9 cellular contexts compared by ENCODE assay signal in genomic region chr19:3443840-3444694, GRCh38. TPM values are rescaled to one million over a fixed set of nuclear protein-coding genes. Genes with fewer than 3 reads are reported as not detected.
DNase-seq lines count a peak whose midpoint lies in the region; ATAC-seq, FAIRE-seq and TF ChIP-seq lines count a peak whose summit lies in the region.
"Had no signal": no experiment of that assay in that cellular context is flagged by ENCODE, and none has a peak within 500 bp of the region (broad histone marks: within the 10 kb centered on the region; RNA-seq: fewer than 3 reads in every experiment).

No MANE protein-coding gene starts in this region.

- H4K20me1 ChIP-seq in endothelial cell of umbilical vein (replicated peaks; ENCODE audit: control insufficient read depth, extremely low read depth, insufficient read depth, low read length) = no peaks in the 10 kb centered on the region

- no peaks in the 10 kb centered on the region for H3K9me1 ChIP-seq in endothelial cell of umbilical vein (replicated peaks; ENCODE audit: control insufficient read depth, extremely low read depth, insufficient read depth, low read length)

- POLR2A ChIA-PET in endothelial cell of umbilical vein (lab: Charles Lee) = no interaction called here

- 51% methylated on average over 18 of the region's 33 CpGs for WGBS in right lobe of liver (ENCODE audit: insufficient coverage, low coverage, low lambda C conversion rate, missing lambda C conversion rate)
- WGBS in testis, 2 donors = 43 to 67% methylated on average over 21 to 33 of the region's 33 CpGs

- no peaks in the 10 kb centered on the region for H3K9me3 Mint-ChIP-seq in activated naive CD8-positive, alpha-beta T cell treated with anti-CD3 and anti-CD28 coated beads, Interleukin-2, amount 50 U/mL, for 24 hours

- CTCF ChIA-PET in endothelial cell of umbilical vein (lab: Charles Lee) = interaction anchor here (0.9 to 1.6 kb wide), 5 partner anchors 15 to 117 kb away, joined by 3 to 7 read pairs (median 5); no protein-coding TSS in a partner anchor

- no peak overlapping the region for H3K4me3 Mint-ChIP-seq in activated naive CD8-positive, alpha-beta T cell treated with anti-CD3 and anti-CD28 coated beads, Interleukin-2, amount 50 U/mL, for 24 hours

- H3K27me3 ChIP-seq in endothelial cell of umbilical vein (ENCODE audit: control insufficient read depth in 2 of 2, insufficient read depth in 2 of 2, low read length in 2 of 2) = no peaks in the 10 kb centered on the region
- H3K27me3 ChIP-seq in right lobe of liver = no peaks in the 10 kb centered on the region
- no peaks in the 10 kb centered on the region for H3K27me3 ChIP-seq in testis

- H3K4me1 ChIP-seq in endothelial cell of umbilical vein (ENCODE audit: control insufficient read depth, extremely low read depth, insufficient read depth, low read length) = peaks cover 20% of the 10 kb centered on the region
- peaks cover 0 to 6% (median 0%) of the 10 kb centered on the region in 4 donors for H3K4me1 ChIP-seq in right lobe of liver
- H3K4me1 ChIP-seq in testis = peaks cover 8% of the 10 kb centered on the region

- dilution Hi-C loops in endothelial cell of umbilical vein (cut with MboI; ENCODE audit: extremely low pct_ligation_motif_present, low sequenced_read_pairs) = no loop called here

- no peaks in the 10 kb centered on the region for H3K4me1 Mint-ChIP-seq in activated naive CD8-positive, alpha-beta T cell treated with anti-CD3 and anti-CD28 coated beads, Interleukin-2, amount 50 U/mL, for 24 hours

- no peak for TF ChIP-seq CTCF in endothelial cell of umbilical vein (IDR thresholded peaks at IDR 0.05; ENCODE audit: extremely low read depth in 1 of 2, insufficient read depth in 1 of 2, low read depth in 1 of 2, low read length in 2 of 2)
- no peak for TF ChIP-seq CTCF in right lobe of liver (IDR thresholded peaks at IDR 0.05)
- no peak for TF ChIP-seq CTCF in testis (IDR thresholded peaks at IDR 0.05)
- no peak for TF ChIP-seq CTCF in D721Med (IDR thresholded peaks at IDR 0.05; ENCODE audit: insufficient read depth, missing control alignments)

- TF ChIP-seq POLR2A in endothelial cell of umbilical vein (IDR thresholded peaks at IDR 0.05; ENCODE audit: low read depth, low read length) (no peak), right lobe of liver (IDR thresholded peaks at IDR 0.05) (no peak), testis (IDR thresholded peaks at IDR 0.05) (no peak)

- ATAC-seq in right lobe of liver = peak; percentile 54 to 66 (median 60)
- ATAC-seq in GM21576 (IDR thresholded peaks at IDR 0.05; ENCODE audit: unreplicated experiment) = no peak
- no peak for ATAC-seq in activated naive CD8-positive, alpha-beta T cell treated with anti-CD3 and anti-CD28 coated beads, Interleukin-2, amount 50 U/mL, for 24 hours

- H3K36me3 ChIP-seq in endothelial cell of umbilical vein (ENCODE audit: control insufficient read depth in 2 of 2, extremely low read depth in 1 of 2, insufficient read depth in 2 of 2, low read length in 2 of 2) (peaks cover 0 to 22% of the 10 kb centered on the region in 2 experiments), right lobe of liver (peaks cover 6 to 73% (median 41%) of the 10 kb centered on the region in 4 donors), testis (ENCODE audit: low read depth, missing control alignments) (no peaks in the 10 kb centered on the region)

- FAIRE-seq in endothelial cell of umbilical vein (lab: Jason Lieb, UNC) (peak; percentile 96), D721Med (lab: Jason Lieb, UNC) (no peak)
- FAIRE-seq: colon had no signal

- BruUV-seq in endothelial cell of umbilical vein (replicated peaks; lab: Mats Ljungman, UMichigan) = no TSS peak

- peak; percentile 81 for DNase-seq in NCI-H2227 (lab: John Stamatoyannopoulos, UW; ENCODE audit: unreplicated experiment)
- DNase-seq in endothelial cell of umbilical vein (ENCODE audit: low read depth, low spot score) = peak; percentile 70
- DNase-seq in right lobe of liver = peak in 1 of 3 donors; percentile 60
- peak; percentile 57 for DNase-seq in testis
- DNase-seq in DMS53 (lab: John Stamatoyannopoulos, UW) = no peak
- DNase-seq in activated naive CD8-positive, alpha-beta T cell treated with anti-CD3 and anti-CD28 coated beads, Interleukin-2, amount 50 U/mL, for 24 hours = no peak
- no peak for DNase-seq in D721Med (ENCODE audit: insufficient read length, low spot score)

- H3K9me3 ChIP-seq in endothelial cell of umbilical vein (replicated peaks; ENCODE audit: control insufficient read depth, insufficient read depth, low read length) (no peaks in the 10 kb centered on the region), right lobe of liver (no peaks in the 10 kb centered on the region), testis (no peaks in the 10 kb centered on the region)

- peak overlapping the region; percentile 1 for H3K27ac ChIP-seq in endothelial cell of umbilical vein (ENCODE audit: insufficient read depth, low read depth, low read length)
- H3K27ac ChIP-seq in right lobe of liver = no peak overlapping the region
- H3K27ac ChIP-seq in testis = peak overlapping the region in 1 of 2 donors; percentile 45

- H3K4me2 ChIP-seq in endothelial cell of umbilical vein (ENCODE audit: insufficient read depth, low read length) = no peak overlapping the region

- peaks cover 11% of the 10 kb centered on the region for H3K79me2 ChIP-seq in endothelial cell of umbilical vein (ENCODE audit: control insufficient read depth, insufficient read depth, low read length)

- intact Hi-C loops in endothelial cell of umbilical vein (cut with micrococcal nuclease) = no loop called here
- intact Hi-C loops in right lobe of liver (cut with DNase I) = no loop called here
- intact Hi-C loops in testis (cut with DNase I; ENCODE audit: low total_unique reads) = no loop called here

- H3K4me3 ChIP-seq in endothelial cell of umbilical vein (replicated peaks in 1 of 3; ENCODE audit: insufficient read depth in 1 of 3, low read depth in 1 of 3, low read length in 3 of 3) (no peak overlapping the region), right lobe of liver (no peak overlapping the region), testis (no peak overlapping the region)

- H3K36me3 Mint-ChIP-seq in activated naive CD8-positive, alpha-beta T cell treated with anti-CD3 and anti-CD28 coated beads, Interleukin-2, amount 50 U/mL, for 24 hours (ENCODE audit: low read depth) = peaks cover 4% of the 10 kb centered on the region

- no peak overlapping the region for H3K9ac ChIP-seq in endothelial cell of umbilical vein (replicated peaks; ENCODE audit: extremely low read depth, insufficient read depth, low read length)

- no peak overlapping the region for H2AFZ ChIP-seq in endothelial cell of umbilical vein (ENCODE audit: low read depth, low read length)

- no peak overlapping the region for H3K27ac Mint-ChIP-seq in activated naive CD8-positive, alpha-beta T cell treated with anti-CD3 and anti-CD28 coated beads, Interleukin-2, amount 50 U/mL, for 24 hours

- H3K27me3 Mint-ChIP-seq in activated naive CD8-positive, alpha-beta T cell treated with anti-CD3 and anti-CD28 coated beads, Interleukin-2, amount 50 U/mL, for 24 hours = no peaks in the 10 kb centered on the region

TF ChIP-seq in endothelial cell of umbilical vein, 7 proteins besides CTCF, POLR2A, EP300 and RAD21 (continues in another document):
- TF ChIP-seq EZH2 (IDR thresholded peaks at IDR 0.05; ENCODE audit: borderline replicate concordance, low read depth, low read length, severe bottlenecking) (no peak), FOS (IDR thresholded peaks at IDR 0.05; ENCODE audit: borderline replicate concordance, insufficient read depth, low read length) (no peak), JUN (IDR thresholded peaks at IDR 0.05; ENCODE audit: borderline replicate concordance, insufficient read depth, insufficient read length, low read depth) (no peak), POLR2AphosphoS5 (IDR thresholded peaks at IDR 0.05; ENCODE audit: insufficient read depth, low read depth, low read length) (no peak), MYC (IDR thresholded peaks at IDR 0.05; ENCODE audit: low read depth, low read length) (peak; percentile 9)

RNA-seq across cellular contexts. Expression of gene SMIM24, which starts 36.3 kb away (rescaled TPM):
- total RNA-seq in endothelial cell of umbilical vein (not detected in 2 replicates), right lobe of liver (10 to 100 TPM in 1 of 6 experiments, 1 to 10 TPM in 4, not detected in 1; 2.1 to 38.1 (median 6.6) TPM), testis (1 to 10 TPM; 1.3 to 3.1 TPM)
- polyA plus RNA-seq in endothelial cell of umbilical vein (not detected in 2 replicates), testis (ENCODE audit: insufficient read depth, low read depth, low replicate concordance) (10.1 TPM)
- not detected in 2 replicates for polyA plus RNA-seq in endothelial cell of umbilical vein (2011; cell fraction: cytosol; rRNA removed)
- polyA plus RNA-seq in endothelial cell of umbilical vein (2011; cell fraction: nucleus; rRNA removed) = 0.21 TPM in 1 of 2 replicates, not detected in the other
- polyA plus RNA-seq in endothelial cell of umbilical vein (2012) = not detected in 2 replicates
- polyA minus RNA-seq in endothelial cell of umbilical vein = 1.2 TPM in 1 of 2 replicates, not detected in the other
- polyA minus RNA-seq in endothelial cell of umbilical vein (2011; cell fraction: cytosol; rRNA and poly(A)+ RNA removed) = not detected
- polyA minus RNA-seq in endothelial cell of umbilical vein (2011; cell fraction: nucleus; rRNA and poly(A)+ RNA removed) = not detected in 2 replicates

RNA-seq across cellular contexts. Expression of gene SMIM44, which starts 39.2 kb away (rescaled TPM):
- total RNA-seq in endothelial cell of umbilical vein (not detected in 2 replicates), right lobe of liver (not detected), testis (not detected)
- polyA plus RNA-seq in endothelial cell of umbilical vein (not detected in 2 replicates), testis (ENCODE audit: insufficient read depth, low read depth, low replicate concordance) (not detected)
- polyA plus RNA-seq in endothelial cell of umbilical vein (2011; cell fraction: cytosol; rRNA removed) = not detected in 2 replicates
- not detected in 2 replicates for polyA plus RNA-seq in endothelial cell of umbilical vein (2011; cell fraction: nucleus; rRNA removed)
- polyA plus RNA-seq in endothelial cell of umbilical vein (2012) = not detected in 2 replicates
- not detected in 2 replicates for polyA minus RNA-seq in endothelial cell of umbilical vein
- polyA minus RNA-seq in endothelial cell of umbilical vein (2011; cell fraction: cytosol; rRNA and poly(A)+ RNA removed) = not detected
- polyA minus RNA-seq in endothelial cell of umbilical vein (2011; cell fraction: nucleus; rRNA and poly(A)+ RNA removed) = not detected in 2 replicates

RNA-seq across cellular contexts. Expression of gene DOHH, which starts 56.4 kb away (rescaled TPM):
- total RNA-seq in endothelial cell of umbilical vein (14.8 and 15.2 TPM in 2 replicates), right lobe of liver (10 to 100 TPM in 1 of 6 experiments, 1 to 10 TPM in 5; 3.7 to 16.7 (median 4.9) TPM), testis (10 to 100 TPM; 23.5 to 29.1 TPM)
- polyA plus RNA-seq in endothelial cell of umbilical vein (8.0 and 8.7 TPM in 2 replicates), testis (ENCODE audit: insufficient read depth, low read depth, low replicate concordance) (10.7 TPM)
- 4.9 and 8.5 TPM in 2 replicates for polyA plus RNA-seq in endothelial cell of umbilical vein (2011; cell fraction: cytosol; rRNA removed)
- 4.1 and 5.8 TPM in 2 replicates for polyA plus RNA-seq in endothelial cell of umbilical vein (2011; cell fraction: nucleus; rRNA removed)
- 11.1 and 12.9 TPM in 2 replicates for polyA plus RNA-seq in endothelial cell of umbilical vein (2012)
- polyA minus RNA-seq in endothelial cell of umbilical vein = 3.8 and 5.0 TPM in 2 replicates
- 17.2 TPM for polyA minus RNA-seq in endothelial cell of umbilical vein (2011; cell fraction: cytosol; rRNA and poly(A)+ RNA removed)
- polyA minus RNA-seq in endothelial cell of umbilical vein (2011; cell fraction: nucleus; rRNA and poly(A)+ RNA removed) = 2.5 and 3.0 TPM in 2 replicates

Comparison
In these comparisons a context has a peak if more than half of its experiments do, and no peak if none do; other contexts are left out.
1. DNase-seq: peak in NCI-H2227 (single experiment), endothelial cell of umbilical vein (single experiment) and testis (single experiment); none in DMS53 (single experiment), activated naive CD8-positive, alpha-beta T cell treated with anti-CD3 and anti-CD28 coated beads, Interleukin-2, amount 50 U/mL, for 24 hours (single experiment) and D721Med (single experiment).
2. ATAC-seq: peak in right lobe of liver (4 of 4); none in GM21576 (single experiment) and activated naive CD8-positive, alpha-beta T cell treated with anti-CD3 and anti-CD28 coated beads, Interleukin-2, amount 50 U/mL, for 24 hours (single experiment).